1 cellular context compared by ENCODE assay signal in the genomic region with DNA sequence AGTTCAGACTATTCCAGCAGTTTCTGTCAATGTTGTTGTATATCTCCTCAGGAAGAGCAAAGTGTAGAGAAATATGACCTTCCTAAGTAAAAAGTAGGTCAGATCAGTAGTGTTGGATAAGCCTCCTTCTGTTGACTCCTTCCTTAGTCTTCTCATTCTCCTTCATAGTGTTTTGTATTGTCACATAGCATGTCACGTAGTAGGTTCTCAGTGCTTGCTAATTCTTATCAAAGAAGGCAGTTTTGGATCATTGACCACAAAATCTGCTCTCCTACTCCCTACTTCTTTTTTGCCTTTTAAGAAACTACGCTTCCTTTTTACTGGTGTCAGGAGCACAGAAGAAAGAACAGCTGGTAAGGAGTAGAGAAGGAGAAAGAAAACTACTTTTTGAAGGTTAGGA.
TF ChIP-seq lines count a peak whose summit lies in the region.

No MANE protein-coding gene starts in this region.

TF ChIP-seq in GM23338, 12 proteins besides CTCF, POLR2A, EP300 and RAD21 (continued from another document):
- TF ChIP-seq, protein P1, sequence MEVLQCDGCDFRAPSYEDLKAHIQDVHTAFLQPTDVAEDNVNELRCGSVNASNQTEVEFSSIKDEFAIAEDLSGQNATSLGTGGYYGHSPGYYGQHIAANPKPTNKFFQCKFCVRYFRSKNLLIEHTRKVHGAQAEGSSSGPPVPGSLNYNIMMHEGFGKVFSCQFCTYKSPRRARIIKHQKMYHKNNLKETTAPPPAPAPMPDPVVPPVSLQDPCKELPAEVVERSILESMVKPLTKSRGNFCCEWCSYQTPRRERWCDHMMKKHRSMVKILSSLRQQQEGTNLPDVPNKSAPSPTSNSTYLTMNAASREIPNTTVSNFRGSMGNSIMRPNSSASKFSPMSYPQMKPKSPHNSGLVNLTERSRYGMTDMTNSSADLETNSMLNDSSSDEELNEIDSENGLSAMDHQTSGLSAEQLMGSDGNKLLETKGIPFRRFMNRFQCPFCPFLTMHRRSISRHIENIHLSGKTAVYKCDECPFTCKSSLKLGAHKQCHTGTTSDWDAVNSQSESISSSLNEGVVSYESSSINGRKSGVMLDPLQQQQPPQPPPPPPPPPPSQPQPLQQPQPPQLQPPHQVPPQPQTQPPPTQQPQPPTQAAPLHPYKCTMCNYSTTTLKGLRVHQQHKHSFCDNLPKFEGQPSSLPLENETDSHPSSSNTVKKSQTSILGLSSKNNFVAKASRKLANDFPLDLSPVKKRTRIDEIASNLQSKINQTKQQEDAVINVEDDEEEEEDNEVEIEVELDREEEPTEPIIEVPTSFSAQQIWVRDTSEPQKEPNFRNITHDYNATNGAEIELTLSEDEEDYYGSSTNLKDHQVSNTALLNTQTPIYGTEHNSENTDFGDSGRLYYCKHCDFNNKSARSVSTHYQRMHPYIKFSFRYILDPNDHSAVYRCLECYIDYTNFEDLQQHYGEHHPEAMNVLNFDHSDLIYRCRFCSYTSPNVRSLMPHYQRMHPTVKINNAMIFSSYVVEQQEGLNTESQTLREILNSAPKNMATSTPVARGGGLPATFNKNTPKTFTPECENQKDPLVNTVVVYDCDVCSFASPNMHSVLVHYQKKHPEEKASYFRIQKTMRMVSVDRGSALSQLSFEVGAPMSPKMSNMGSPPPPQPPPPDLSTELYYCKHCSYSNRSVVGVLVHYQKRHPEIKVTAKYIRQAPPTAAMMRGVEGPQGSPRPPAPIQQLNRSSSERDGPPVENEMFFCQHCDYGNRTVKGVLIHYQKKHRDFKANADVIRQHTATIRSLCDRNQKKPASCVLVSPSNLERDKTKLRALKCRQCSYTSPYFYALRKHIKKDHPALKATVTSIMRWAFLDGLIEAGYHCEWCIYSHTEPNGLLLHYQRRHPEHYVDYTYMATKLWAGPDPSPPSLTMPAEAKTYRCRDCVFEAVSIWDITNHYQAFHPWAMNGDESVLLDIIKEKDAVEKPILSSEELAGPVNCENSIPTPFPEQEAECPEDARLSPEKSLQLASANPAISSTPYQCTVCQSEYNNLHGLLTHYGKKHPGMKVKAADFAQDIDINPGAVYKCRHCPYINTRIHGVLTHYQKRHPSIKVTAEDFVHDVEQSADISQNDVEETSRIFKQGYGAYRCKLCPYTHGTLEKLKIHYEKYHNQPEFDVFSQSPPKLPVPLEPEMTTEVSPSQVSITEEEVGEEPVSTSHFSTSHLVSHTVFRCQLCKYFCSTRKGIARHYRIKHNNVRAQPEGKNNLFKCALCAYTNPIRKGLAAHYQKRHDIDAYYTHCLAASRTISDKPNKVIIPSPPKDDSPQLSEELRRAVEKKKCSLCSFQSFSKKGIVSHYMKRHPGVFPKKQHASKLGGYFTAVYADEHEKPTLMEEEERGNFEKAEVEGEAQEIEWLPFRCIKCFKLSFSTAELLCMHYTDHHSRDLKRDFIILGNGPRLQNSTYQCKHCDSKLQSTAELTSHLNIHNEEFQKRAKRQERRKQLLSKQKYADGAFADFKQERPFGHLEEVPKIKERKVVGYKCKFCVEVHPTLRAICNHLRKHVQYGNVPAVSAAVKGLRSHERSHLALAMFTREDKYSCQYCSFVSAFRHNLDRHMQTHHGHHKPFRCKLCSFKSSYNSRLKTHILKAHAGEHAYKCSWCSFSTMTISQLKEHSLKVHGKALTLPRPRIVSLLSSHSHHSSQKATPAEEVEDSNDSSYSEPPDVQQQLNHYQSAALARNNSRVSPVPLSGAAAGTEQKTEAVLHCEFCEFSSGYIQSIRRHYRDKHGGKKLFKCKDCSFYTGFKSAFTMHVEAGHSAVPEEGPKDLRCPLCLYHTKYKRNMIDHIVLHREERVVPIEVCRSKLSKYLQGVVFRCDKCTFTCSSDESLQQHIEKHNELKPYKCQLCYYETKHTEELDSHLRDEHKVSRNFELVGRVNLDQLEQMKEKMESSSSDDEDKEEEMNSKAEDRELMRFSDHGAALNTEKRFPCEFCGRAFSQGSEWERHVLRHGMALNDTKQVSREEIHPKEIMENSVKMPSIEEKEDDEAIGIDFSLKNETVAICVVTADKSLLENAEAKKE (CRISPR knock-in tag; IDR thresholded peaks at IDR 0.05): no peak
- TF ChIP-seq CREB1 (CRISPR knock-in tag; IDR thresholded peaks at IDR 0.05; ENCODE audit: low read depth) (no peak), POLR2AphosphoS5 (IDR thresholded peaks at IDR 0.05; ENCODE audit: low read depth) (no peak), ZNF114 (CRISPR knock-in tag; IDR thresholded peaks at IDR 0.05) (no peak), EZH2phosphoT487 (IDR thresholded peaks at IDR 0.05; ENCODE audit: unreplicated experiment) (no peak), STAT1 (IDR thresholded peaks at IDR 0.05; ENCODE audit: unreplicated experiment) (no peak), EZH2 (IDR thresholded peaks at IDR 0.05; ENCODE audit: low read depth, unreplicated experiment) (no peak), ZNF331 (CRISPR knock-in tag; IDR thresholded peaks at IDR 0.05; ENCODE audit: low read depth) (no peak), JUNB (IDR thresholded peaks at IDR 0.05; ENCODE audit: unreplicated experiment) (no peak)
- TF ChIP-seq, protein P2, sequence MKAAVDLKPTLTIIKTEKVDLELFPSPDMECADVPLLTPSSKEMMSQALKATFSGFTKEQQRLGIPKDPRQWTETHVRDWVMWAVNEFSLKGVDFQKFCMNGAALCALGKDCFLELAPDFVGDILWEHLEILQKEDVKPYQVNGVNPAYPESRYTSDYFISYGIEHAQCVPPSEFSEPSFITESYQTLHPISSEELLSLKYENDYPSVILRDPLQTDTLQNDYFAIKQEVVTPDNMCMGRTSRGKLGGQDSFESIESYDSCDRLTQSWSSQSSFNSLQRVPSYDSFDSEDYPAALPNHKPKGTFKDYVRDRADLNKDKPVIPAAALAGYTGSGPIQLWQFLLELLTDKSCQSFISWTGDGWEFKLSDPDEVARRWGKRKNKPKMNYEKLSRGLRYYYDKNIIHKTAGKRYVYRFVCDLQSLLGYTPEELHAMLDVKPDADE (IDR thresholded peaks at IDR 0.05): no peak
